In genomic region chr6:3504938-3505735, GRCh38 we compare ENCODE assay signal across 27 cellular contexts.
"Had no signal": no experiment of that assay in that cellular context is flagged by ENCODE, and none has a peak within 500 bp of the region (broad histone marks: within the 10 kb centered on the region; RNA-seq: fewer than 3 reads in every experiment).

No MANE protein-coding gene starts in this region.

- H3K4me1 Mint-ChIP-seq: stimulated activated effector memory CD8-positive, alpha-beta T cell treated with anti-CD3 and anti-CD28 coated beads, Interleukin-12 subunit alpha, Interleukin-12 subunit beta, amount 100 ng/mL, for 72 hours; stimulated activated naive CD8-positive, alpha-beta T cell treated with anti-CD3 and anti-CD28 coated beads, Interleukin-15, amount 100 ng/mL, for 72 hours had no signal

- H2AFZ ChIP-seq: neural progenitor cell had no signal

- DNase-seq: activated CD4-positive, alpha-beta T cell treated with anti-CD3 and anti-CD28 coated beads for 1 hour; activated CD8-positive, alpha-beta memory T cell treated with anti-CD3 and anti-CD28 coated beads for 24 hours; activated CD8-positive, alpha-beta memory T cell treated with anti-CD3 and anti-CD28 coated beads, Interleukin-2, amount 50 U/mL, for 4 hours; activated naive CD4-positive, alpha-beta T cell treated with Interleukin-2 at 50 U/mL for 16 hours; activated T-cell treated with anti-CD3 and anti-CD28 coated beads, Interleukin-2, amount 50 U/mL, for 4 hours; cerebellar nuclear complex; endodermal cell; esophagus squamous epithelium; islet precursor cell; left cardiac atrium; lower lobe of right lung; naive thymus-derived CD8-positive, alpha-beta T cell; psoas muscle; right cardiac atrium; small intestine; stimulated activated CD4-positive, alpha-beta T cell treated with anti-CD3 and anti-CD28 coated beads, Interleukin-2, amount 100 ng/mL, for 24 hours; stimulated activated naive CD8-positive, alpha-beta T cell treated with anti-CD3 and anti-CD28 coated beads, Interleukin-15, amount 100 ng/mL, for 72 hours; T-helper 1 cell; T-helper 9 cell; transverse colon; uterus had no signal

- FAIRE-seq: small intestine had no signal

- H3K9me3 ChIP-seq: esophagus squamous epithelium, heart left ventricle, lower lobe of right lung, psoas muscle, suprapubic skin, transverse colon, uterus had no signal

- H3K4me3 ChIP-seq: coronary artery, esophagus squamous epithelium, heart left ventricle, lower lobe of right lung, neural progenitor cell, psoas muscle, suprapubic skin, transverse colon, uterus had no signal

- H3K27me3 ChIP-seq: esophagus squamous epithelium, heart left ventricle, neural progenitor cell, suprapubic skin, transverse colon, uterus had no signal

- H3K9me3 Mint-ChIP-seq: activated T-helper 2 cell treated with anti-CD3 and anti-CD28 coated beads, Interferon-gamma antibody, Interleukin-2, Interleukin-4, amounts not matched to agents 10 μg/mL and 5 μg/mL and 100 μg/mL, durations not matched to agents 14 hours and 24 hours and 36 hours; naive thymus-derived CD8-positive, alpha-beta T cell; stimulated activated effector memory CD8-positive, alpha-beta T cell treated with anti-CD3 and anti-CD28 coated beads, Interleukin-12 subunit alpha, Interleukin-12 subunit beta, amount 100 ng/mL, for 72 hours; stimulated activated naive CD8-positive, alpha-beta T cell treated with anti-CD3 and anti-CD28 coated beads, Interleukin-15, amount 100 ng/mL, for 72 hours had no signal

- H3K4me1 ChIP-seq: lower lobe of right lung, psoas muscle, uterus had no signal

- H3K36me3 ChIP-seq: esophagus squamous epithelium, heart left ventricle, lower lobe of right lung, neural progenitor cell, suprapubic skin, transverse colon, uterus had no signal

- ATAC-seq: activated T-cell treated with anti-CD3 and anti-CD28 coated beads, Interleukin-2, amount 50 U/mL, for 4 hours; lower lobe of right lung; naive thymus-derived CD8-positive, alpha-beta T cell; psoas muscle; right cardiac atrium; stimulated activated effector memory CD8-positive, alpha-beta T cell treated with anti-CD3 and anti-CD28 coated beads, Interleukin-12 subunit alpha, Interleukin-12 subunit beta, amount 100 ng/mL, for 72 hours; stimulated activated naive CD8-positive, alpha-beta T cell treated with anti-CD3 and anti-CD28 coated beads, Interleukin-15, amount 100 ng/mL, for 72 hours had no signal

- H3K9ac ChIP-seq: neural progenitor cell had no signal

- H3K36me3 Mint-ChIP-seq: naive thymus-derived CD8-positive, alpha-beta T cell; neural progenitor cell; stimulated activated effector memory CD8-positive, alpha-beta T cell treated with anti-CD3 and anti-CD28 coated beads, Interleukin-12 subunit alpha, Interleukin-12 subunit beta, amount 100 ng/mL, for 72 hours had no signal

- H3K27ac Mint-ChIP-seq: activated T-helper 2 cell treated with anti-CD3 and anti-CD28 coated beads, Interferon-gamma antibody, Interleukin-2, Interleukin-4, amounts not matched to agents 10 μg/mL and 5 μg/mL and 100 μg/mL, durations not matched to agents 14 hours and 24 hours and 36 hours; endodermal cell; naive thymus-derived CD8-positive, alpha-beta T cell; neural progenitor cell; stimulated activated effector memory CD8-positive, alpha-beta T cell treated with anti-CD3 and anti-CD28 coated beads, Interleukin-12 subunit alpha, Interleukin-12 subunit beta, amount 100 ng/mL, for 72 hours; stimulated activated naive CD8-positive, alpha-beta T cell treated with anti-CD3 and anti-CD28 coated beads, Interleukin-15, amount 100 ng/mL, for 72 hours had no signal

- H3K27ac ChIP-seq: coronary artery, esophagus squamous epithelium, lower lobe of right lung, neural progenitor cell, psoas muscle, suprapubic skin, transverse colon, uterus had no signal

- H3K4me3 Mint-ChIP-seq: activated T-cell treated with anti-CD3 and anti-CD28 coated beads, Interleukin-2, amount 50 U/mL, for 4 hours; endodermal cell; neural progenitor cell; stimulated activated effector memory CD8-positive, alpha-beta T cell treated with anti-CD3 and anti-CD28 coated beads, Interleukin-12 subunit alpha, Interleukin-12 subunit beta, amount 100 ng/mL, for 72 hours; stimulated activated naive CD8-positive, alpha-beta T cell treated with anti-CD3 and anti-CD28 coated beads, Interleukin-15, amount 100 ng/mL, for 72 hours had no signal

- H3K27me3 Mint-ChIP-seq: stimulated activated naive CD8-positive, alpha-beta T cell treated with anti-CD3 and anti-CD28 coated beads, Interleukin-15, amount 100 ng/mL, for 72 hours had no signal

- H3K4me2 ChIP-seq: neural progenitor cell had no signal
